In the genomic region with DNA sequence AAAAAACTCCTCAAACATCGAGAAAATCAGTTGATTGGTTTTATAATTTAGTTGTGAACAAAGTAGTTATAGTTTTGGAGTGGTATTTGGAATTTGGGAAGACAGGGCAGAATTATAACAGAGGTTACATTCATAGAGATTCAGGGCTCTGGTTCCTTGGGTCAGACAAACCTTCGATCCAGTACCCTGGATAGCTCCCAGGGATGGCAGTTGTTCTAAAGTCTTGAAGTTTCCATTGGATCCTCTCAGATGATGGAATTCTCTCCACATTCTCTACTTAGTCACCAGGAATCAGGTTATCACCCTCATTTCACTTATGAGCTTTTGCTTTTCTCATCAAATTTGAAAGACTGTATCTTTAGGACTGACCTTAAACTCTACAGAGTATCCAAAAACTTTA, we compare ENCODE assay signal across 13 cellular contexts.
A peak's percentile ranks its signal among the peaks of the same experiment; 100 is the strongest.
DNase-seq lines count a peak whose midpoint lies in the region; ATAC-seq and TF ChIP-seq lines count a peak whose summit lies in the region.
"Had no signal": no experiment of that assay in that cellular context is flagged by ENCODE, and none has a peak within 500 bp of the region (broad histone marks: within the 10 kb centered on the region; RNA-seq: fewer than 3 reads in every experiment).

No MANE protein-coding gene starts in this region.

- H3K4me1 Mint-ChIP-seq in activated T-cell treated with anti-CD3 and anti-CD28 coated beads, Interleukin-2, amount 50 U/mL, for 4 hours (ENCODE audit: low read depth), result no peaks in the 10 kb centered on the region

- H3K27me3 Mint-ChIP-seq in activated T-cell treated with anti-CD3 and anti-CD28 coated beads, Interleukin-2, amount 50 U/mL, for 4 hours (ENCODE audit: low read depth), result no peaks in the 10 kb centered on the region

- in situ Hi-C loops in ACHN (cut with HindIII; ENCODE audit: low pct_ligation_motif_present, low pct_unique_long_range_greater_than_20kb, low sequenced_read_pairs), result no loop called here

- DNase-seq in ACHN (peak; percentile 25), LHCN-M2 (ENCODE audit: low read depth) (peak; percentile 66), cardiac fibroblast (ENCODE audit: low read depth in 2 of 2) (peak; percentile 42 to 52), iris pigment epithelial cell (ENCODE audit: low read depth) (peak; percentile 22), NCI-H1092 treated with DMSO at 0.1 percent for 48 hours (lab: John Stamatoyannopoulos, UW) (no peak), activated T-cell treated with anti-CD3 and anti-CD28 coated beads for 4 hours (no peak)
- no peak for DNase-seq in activated T-cell treated with anti-CD3 and anti-CD28 coated beads, Interleukin-2, amount 50 U/mL, for 4 hours
- DNase-seq: DND-41; SHP77; stimulated activated CD4-positive, alpha-beta T cell treated with anti-CD3 and anti-CD28 coated beads, Interleukin-15, amount 100 ng/mL, for 24 hours; stimulated activated CD8-positive, alpha-beta memory T cell treated with anti-CD3 and anti-CD28 coated beads, Interleukin-4, amount 100 ng/mL, for 48 hours had no signal

- TF ChIP-seq CTCF in cardiac fibroblast (IDR thresholded peaks at IDR 0.05; ENCODE audit: low read depth, low read length), result no peak

- H3K36me3 Mint-ChIP-seq in activated T-cell treated with anti-CD3 and anti-CD28 coated beads, Interleukin-2, amount 50 U/mL, for 4 hours (ENCODE audit: insufficient read depth), result no peaks in the 10 kb centered on the region

- no peak overlapping the region for H3K4me3 ChIP-seq in cardiac fibroblast (replicated peaks in 1 of 2; ENCODE audit: low read depth in 2 of 2, low read length in 2 of 2)
- H3K4me3 ChIP-seq: ascending aorta had no signal

- no peak for ATAC-seq in HG03159 (IDR thresholded peaks at IDR 0.05; ENCODE audit: unreplicated experiment)
- ATAC-seq in activated T-cell treated with anti-CD3 and anti-CD28 coated beads, Interleukin-2, amount 50 U/mL, for 4 hours, result no peak

- H3K4me3 Mint-ChIP-seq in activated T-cell treated with anti-CD3 and anti-CD28 coated beads, Interleukin-2, amount 50 U/mL, for 4 hours, result no peak overlapping the region

- no peaks in the 10 kb centered on the region for H3K9me3 Mint-ChIP-seq in activated T-cell treated with anti-CD3 and anti-CD28 coated beads, Interleukin-2, amount 50 U/mL, for 4 hours

Comparison
In these comparisons a context has a peak if more than half of its experiments do, and no peak if none do; other contexts are left out.
1. DNase-seq: peak in ACHN (single experiment), LHCN-M2 (single experiment), cardiac fibroblast (2 of 2) and iris pigment epithelial cell (single experiment); none in NCI-H1092 treated with DMSO at 0.1 percent for 48 hours (single experiment), activated T-cell treated with anti-CD3 and anti-CD28 coated beads for 4 hours (single experiment) and activated T-cell treated with anti-CD3 and anti-CD28 coated beads, Interleukin-2, amount 50 U/mL, for 4 hours (single experiment).